9 cellular contexts compared by ENCODE assay signal in genomic region chr6:79671605-79672266, GRCh38. TPM values are rescaled to one million over a fixed set of nuclear protein-coding genes. Genes with fewer than 3 reads are reported as not detected.
DNase-seq lines count a peak whose midpoint lies in the region; ATAC-seq and TF ChIP-seq lines count a peak whose summit lies in the region.
"Had no signal": no experiment of that assay in that cellular context is flagged by ENCODE, and none has a peak within 500 bp of the region (broad histone marks: within the 10 kb centered on the region; RNA-seq: fewer than 3 reads in every experiment).

No MANE protein-coding gene starts in this region.

- no peak for TF ChIP-seq CTCF in fibroblast of lung (conservative IDR thresholded peaks at IDR 0.05 in 1 of 2, IDR thresholded peaks at IDR 0.05 in 1 of 2; ENCODE audit: low read depth in 1 of 2, low read length in 2 of 2)

- no peak for ATAC-seq in GM18505 (IDR thresholded peaks at IDR 0.05; ENCODE audit: unreplicated experiment)
- no peak for ATAC-seq in GM19455 (IDR thresholded peaks at IDR 0.05; ENCODE audit: unreplicated experiment)

- no peak for TF ChIP-seq POLR2A in GM18505 (IDR thresholded peaks at IDR 0.05; ENCODE audit: borderline replicate concordance, extremely low read depth, insufficient read depth, insufficient read length)

- H4K20me1 ChIP-seq in fibroblast of lung (ENCODE audit: control insufficient read depth, extremely low read depth, insufficient read depth, low read length) = no peaks in the 10 kb centered on the region

- H3K27ac ChIP-seq in fibroblast of lung (ENCODE audit: insufficient read depth, low read length) = no peak overlapping the region

- H3K9ac ChIP-seq in fibroblast of lung (ENCODE audit: insufficient read depth, low read length) (no peak overlapping the region), skeletal muscle satellite cell (ENCODE audit: low read depth, low read length) (no peak overlapping the region)

- H3K27me3 ChIP-seq in fibroblast of lung (ENCODE audit: control insufficient read depth, insufficient read depth, low read length) = no peaks in the 10 kb centered on the region
- H3K27me3 ChIP-seq in skeletal muscle satellite cell (ENCODE audit: control insufficient read depth, insufficient read depth, low read length) = no peaks in the 10 kb centered on the region

- no peaks in the 10 kb centered on the region for H3K4me1 ChIP-seq in fibroblast of lung (ENCODE audit: control insufficient read depth, extremely low read depth, insufficient read depth, low read length)
- peaks cover 13% of the 10 kb centered on the region for H3K4me1 ChIP-seq in skeletal muscle satellite cell (ENCODE audit: control insufficient read depth, insufficient read depth, low read length)

- peak; percentile 39 for DNase-seq in ACHN
- peak; percentile 90 for DNase-seq in NCI-H2029 treated with DMSO at 0.1 percent for 48 hours (lab: John Stamatoyannopoulos, UW)
- peak; percentile 16 for DNase-seq in activated T-cell treated with anti-CD3 and anti-CD28 coated beads for 24 hours (ENCODE audit: low read depth)
- DNase-seq in fibroblast of lung (ENCODE audit: low read depth in 2 of 2) = peak; percentile 23 to 64
- no peak for DNase-seq in KBM-7
- DNase-seq: DND-41 had no signal

- no peak overlapping the region for H2AFZ ChIP-seq in fibroblast of lung (ENCODE audit: low read length)

- H3K36me3 ChIP-seq in fibroblast of lung (ENCODE audit: control insufficient read depth, insufficient read depth, low read length) (no peaks in the 10 kb centered on the region), skeletal muscle satellite cell (ENCODE audit: insufficient read depth, low read length) (no peaks in the 10 kb centered on the region)

- H3K79me2 ChIP-seq in fibroblast of lung (ENCODE audit: control insufficient read depth, insufficient read depth, low read length) = no peaks in the 10 kb centered on the region

- no peak overlapping the region for H3K4me2 ChIP-seq in fibroblast of lung (ENCODE audit: extremely low read depth, insufficient read depth, low read length)
- peak overlapping the region; percentile 40 for H3K4me2 ChIP-seq in skeletal muscle satellite cell (ENCODE audit: low read length)

- H3K9me3 ChIP-seq in fibroblast of lung (ENCODE audit: control insufficient read depth, insufficient read depth, low read depth, low read length) (no peaks in the 10 kb centered on the region), skeletal muscle satellite cell (replicated peaks; ENCODE audit: low read length) (no peaks in the 10 kb centered on the region)

- in situ Hi-C loops in ACHN (cut with HindIII; ENCODE audit: low pct_ligation_motif_present, low pct_unique_long_range_greater_than_20kb, low sequenced_read_pairs) (no loop called here), KBM-7 (cut with MboI; ENCODE audit: low pct_unique_long_range_greater_than_20kb, low sequenced_read_pairs) (no loop called here)

- H3K4me3 ChIP-seq in fibroblast of lung (replicated peaks in 1 of 4; ENCODE audit: control extremely low read depth in 1 of 4, insufficient read depth in 1 of 4, low read depth in 3 of 4, low read length in 4 of 4) = no peak overlapping the region
- no peak overlapping the region for H3K4me3 ChIP-seq in skeletal muscle satellite cell (ENCODE audit: low read length)

RNA-seq across cellular contexts. Expression of gene SH3BGRL2, which starts 40.6 kb away (rescaled TPM):
- 3.3 and 4.3 TPM in 2 replicates for total RNA-seq in fibroblast of lung
- 1.5 and 2.8 TPM in 2 replicates for polyA plus RNA-seq in fibroblast of lung
- 1.0 and 1.8 TPM in 2 replicates for polyA plus RNA-seq in fibroblast of lung (2012)
- 0.30 and 0.82 TPM in 2 replicates for polyA minus RNA-seq in fibroblast of lung (ENCODE audit: low replicate concordance)
- 1.3 and 1.5 TPM in 2 replicates for total RNA-seq in skeletal muscle satellite cell (2012; rRNA removed)
